In genomic region chr2:82825410-82826090, GRCh38 we compare ENCODE assay signal across 33 cellular contexts.
"Had no signal": no experiment of that assay in that cellular context is flagged by ENCODE, and none has a peak within 500 bp of the region (broad histone marks: within the 10 kb centered on the region; RNA-seq: fewer than 3 reads in every experiment).

No MANE protein-coding gene starts in this region.

- FAIRE-seq: astrocyte, TTC549 had no signal

- H3K27ac ChIP-seq: adrenal gland, body of pancreas, brain microvascular endothelial cell, breast epithelium, VCaP had no signal

- H3K9me3 ChIP-seq: body of pancreas, breast epithelium had no signal

- DNase-seq: activated B cell treated with CpG ODN at 0.5 μM for 24 hours; activated CD4-positive, alpha-beta memory T cell treated with anti-CD3 and anti-CD28 coated beads for 36 hours; activated CD4-positive, alpha-beta T cell treated with anti-CD3 and anti-CD28 coated beads for 4 hours; activated CD4-positive, alpha-beta T cell treated with anti-CD3 and anti-CD28 coated beads, Interleukin-2, amount 10 ng/mL, durations not matched to agents 24 days and 14 days; activated CD4-positive, alpha-beta T cell treated with anti-CD3 and anti-CD28 coated beads, Interleukin-2, amount 50 U/mL, for 1 hour; activated CD4-positive, alpha-beta T cell treated with anti-CD3 and anti-CD28 coated beads, Interleukin-2, amount 50 U/mL, for 4 hours; activated CD4-positive, CD25-positive, alpha-beta regulatory T cell treated with anti-CD3 and anti-CD28 coated beads, Interleukin-2, amount 50 U/mL, for 72 hours; activated CD8-positive, alpha-beta memory T cell treated with anti-CD3 and anti-CD28 coated beads, Interleukin-2, amount 50 U/mL, for 4 hours; activated CD8-positive, alpha-beta T cell treated with anti-CD3 and anti-CD28 coated beads for 36 hours; activated effector memory CD4-positive, alpha-beta T cell treated with anti-CD3 and anti-CD28 coated beads, Interleukin-2, amount 50 U/mL, for 16 hours; activated gamma-delta T cell treated with Interleukin-2 at 50 U/mL for 16 hours; activated naive CD4-positive, alpha-beta T cell; activated naive CD4-positive, alpha-beta T cell treated with anti-CD3 and anti-CD28 coated beads for 36 hours; activated naive CD4-positive, alpha-beta T cell treated with anti-CD3 and anti-CD28 coated beads, Interleukin-2, amount 50 U/mL, for 16 hours; activated naive CD8-positive, alpha-beta T cell treated with anti-CD3 and anti-CD28 coated beads for 36 hours; activated T-cell treated with anti-CD3 and anti-CD28 coated beads for 4 hours; activated T-cell treated with anti-CD3 and anti-CD28 coated beads, Interleukin-2, amount 50 U/mL, for 1 hour; activated T-cell treated with anti-CD3 and anti-CD28 coated beads, Interleukin-2, amount 50 U/mL, for 4 hours; activated T-cell treated with anti-CD3 and anti-CD28 coated beads, Interleukin-2, amount 50 U/mL, for 72 hours; adrenal gland; amniotic stem cell; aorta; body of pancreas; brain microvascular endothelial cell; central memory CD4-positive, alpha-beta T cell; T-helper 17 cell; T1000 had no signal

- H3K4me1 ChIP-seq: adrenal gland, breast epithelium had no signal

- ATAC-seq: activated CD8-positive, alpha-beta T cell treated with anti-CD3 and anti-CD28 coated beads for 36 hours; activated naive CD4-positive, alpha-beta T cell treated with anti-CD3 and anti-CD28 coated beads, Interleukin-2, amount 50 U/mL, for 72 hours; activated T-cell treated with anti-CD3 and anti-CD28 coated beads, Interleukin-2, amount 50 U/mL, for 4 hours; activated T-cell treated with anti-CD3 and anti-CD28 coated beads, Interleukin-2, amount 50 U/mL, for 72 hours; activated T-helper 17 cell treated with anti-CD3 and anti-CD28 coated beads, Interleukin-2, amount 50 U/mL, for 72 hours; body of pancreas; T-helper 17 cell had no signal

- H3K4me3 ChIP-seq: adrenal gland, body of pancreas, breast epithelium had no signal
